16 cellular contexts compared by ENCODE assay signal in genomic region chr2:49113046-49113445, GRCh38. TPM values are rescaled to one million over a fixed set of nuclear protein-coding genes. Genes with fewer than 3 reads are reported as not detected.
DNase-seq lines count a peak whose midpoint lies in the region; ATAC-seq and TF ChIP-seq lines count a peak whose summit lies in the region.
"Had no signal": no experiment of that assay in that cellular context is flagged by ENCODE, and none has a peak within 500 bp of the region (broad histone marks: within the 10 kb centered on the region; RNA-seq: fewer than 3 reads in every experiment).

No MANE protein-coding gene starts in this region.

- intact Hi-C loops in lower lobe of right lung (cut with DNase I), result no loop called here

- DNase-seq in NCI-H446 treated with DMSO at 0.1 percent for 48 hours (lab: John Stamatoyannopoulos, UW) (peak; percentile 2), NCI-H446 (lab: John Stamatoyannopoulos, UW) (no peak), G401 (ENCODE audit: low spot score) (peak; percentile 83), SK-N-DZ (ENCODE audit: low spot score) (peak; percentile 34), mesendoderm (peak; percentile 44), lower lobe of right lung (no peak)
- DNase-seq: 8988T; Calu3; CD4-positive, alpha-beta T cell; HCEC 1CT; HFFc6 had no signal

- no peak overlapping the region for H3K9ac ChIP-seq in mesendoderm (ENCODE audit: low read length)

- no peak overlapping the region for H4K5ac ChIP-seq in mesendoderm (ENCODE audit: low read length)

- in situ Hi-C loops in G401 (cut with HindIII; ENCODE audit: low sequenced_read_pairs), result no loop called here

- no peak overlapping the region for H3K56ac ChIP-seq in mesendoderm (ENCODE audit: low read length)

- no peaks in the 10 kb centered on the region for H3K36me3 ChIP-seq in mesendoderm (ENCODE audit: control insufficient read depth, insufficient read depth, low read length)
- no peaks in the 10 kb centered on the region for H3K36me3 ChIP-seq in lower lobe of right lung

- no peak overlapping the region for H2BK15ac ChIP-seq in mesendoderm (replicated peaks; ENCODE audit: low read depth)

- H2AK5ac ChIP-seq in mesendoderm (ENCODE audit: low read length), result no peak overlapping the region

- WGBS in mesendoderm (ENCODE audit: extremely low coverage, insufficient coverage, low lambda C conversion rate), result no CpG with 5 or more reads among the region's 2 CpGs

- H3K9me3 ChIP-seq in lower lobe of right lung, result no peaks in the 10 kb centered on the region

- no peak overlapping the region for H2BK5ac ChIP-seq in mesendoderm (ENCODE audit: low read length)

- no peak overlapping the region for H2BK120ac ChIP-seq in mesendoderm (ENCODE audit: low read depth, low read length)

- TF ChIP-seq CTCF in lower lobe of right lung (IDR thresholded peaks at IDR 0.05), result no peak

- H3K4me3 ChIP-seq in mesendoderm (ENCODE audit: low read length), result no peak overlapping the region
- H3K4me3 ChIP-seq in lower lobe of right lung, result no peak overlapping the region
- H3K4me3 ChIP-seq: GM12878 had no signal

- H3K18ac ChIP-seq in mesendoderm (ENCODE audit: low read length), result no peak overlapping the region

- no peak overlapping the region for H3K23ac ChIP-seq in mesendoderm (ENCODE audit: low read length)

- H3K27me3 ChIP-seq in mesendoderm (ENCODE audit: insufficient read depth, low read length, poor library complexity), result no peaks in the 10 kb centered on the region
- no peaks in the 10 kb centered on the region for H3K27me3 ChIP-seq in lower lobe of right lung (ENCODE audit: low read depth)

- ATAC-seq in lower lobe of right lung (no peak), HG02884 (IDR thresholded peaks at IDR 0.05; ENCODE audit: unreplicated experiment) (no peak)
- ATAC-seq: GM12878 had no signal

- no peaks in the 10 kb centered on the region for H3K79me1 ChIP-seq in mesendoderm (ENCODE audit: low read length)

- no peak overlapping the region for H4K8ac ChIP-seq in mesendoderm (ENCODE audit: low read depth, low read length)

- H3K79me2 ChIP-seq in mesendoderm (ENCODE audit: control insufficient read depth, insufficient read depth, low read length), result no peaks in the 10 kb centered on the region

- no peak overlapping the region for H3K27ac ChIP-seq in mesendoderm (ENCODE audit: low read depth, low read length)
- no peak overlapping the region for H3K27ac ChIP-seq in lower lobe of right lung
- H3K27ac ChIP-seq: HL-60 had no signal

- peaks cover 1% of the 10 kb centered on the region for H3K4me1 ChIP-seq in mesendoderm (ENCODE audit: control insufficient read depth, low read depth, low read length)
- H3K4me1 ChIP-seq in lower lobe of right lung, result no peaks in the 10 kb centered on the region

- no peak overlapping the region for H3K4me2 ChIP-seq in mesendoderm (ENCODE audit: low read length)

- H3K4ac ChIP-seq in mesendoderm (ENCODE audit: low read depth, low read length), result no peak overlapping the region

RNA-seq across cellular contexts. Expression of gene FSHR, which starts 41.3 kb away (rescaled TPM):
- not detected in 2 replicates for total RNA-seq in G401 (2014; rRNA removed; shearing (Covaris generic))
- not detected in 2 replicates for polyA plus RNA-seq in SK-N-DZ (2014; cell fraction: cytosol; rRNA removed)
- polyA plus RNA-seq in SK-N-DZ (2014; cell fraction: nucleus; rRNA removed), result not detected in 2 replicates
- polyA plus RNA-seq in mesendoderm (2013, experiment 1 of 2), result 0.21 TPM
- 0.29 TPM for polyA plus RNA-seq in mesendoderm (2013, experiment 2 of 2)
- total RNA-seq in lower lobe of right lung, result not detected
- total RNA-seq: Calu3; CD4-positive, alpha-beta T cell; Daoy; GM12878; H4; HFFc6 had no signal
- polyA plus RNA-seq: GM12878 had no signal

Comparison
In these comparisons a context has a peak if more than half of its experiments do, and no peak if none do; other contexts are left out.
1. DNase-seq: peak in NCI-H446 treated with DMSO at 0.1 percent for 48 hours (single experiment), G401 (single experiment), SK-N-DZ (single experiment) and mesendoderm (single experiment); none in NCI-H446 (0 of 2) and lower lobe of right lung (single experiment).